Comparison of ENCODE assay signal across 9 cellular contexts in genomic region chr2:74391209-74391579, GRCh38. TPM values are rescaled to one million over a fixed set of nuclear protein-coding genes. Genes with fewer than 3 reads are reported as not detected.
DNase-seq lines count a peak whose midpoint lies in the region; ATAC-seq and TF ChIP-seq lines count a peak whose summit lies in the region.
"Had no signal": no experiment of that assay in that cellular context is flagged by ENCODE, and none has a peak within 500 bp of the region (broad histone marks: within the 10 kb centered on the region; RNA-seq: fewer than 3 reads in every experiment).

No MANE protein-coding gene starts in this region.

- H3K4me1 ChIP-seq in cardiac muscle cell (ENCODE audit: low read depth) = no peaks in the 10 kb centered on the region
- peaks cover 14% of the 10 kb centered on the region for H3K4me1 ChIP-seq in hepatocyte (ENCODE audit: insufficient read depth)
- H3K4me1 ChIP-seq in skeletal muscle satellite cell (ENCODE audit: control insufficient read depth, insufficient read depth, low read length) = peaks cover 32% of the 10 kb centered on the region

- H3K36me3 Mint-ChIP-seq in activated T-helper 17 cell treated with anti-CD3 and anti-CD28 coated beads, Interleukin-2, amount 50 U/mL, for 72 hours (ENCODE audit: low read depth) = no peaks in the 10 kb centered on the region

- H3K27ac Mint-ChIP-seq in activated T-helper 17 cell treated with anti-CD3 and anti-CD28 coated beads, Interleukin-2, amount 50 U/mL, for 72 hours = peak overlapping the region; percentile 97

- no peaks in the 10 kb centered on the region for H3K9me3 ChIP-seq in cardiac muscle cell (ENCODE audit: low read depth)
- H3K9me3 ChIP-seq in hepatocyte (ENCODE audit: low read depth) = no peaks in the 10 kb centered on the region
- no peaks in the 10 kb centered on the region for H3K9me3 ChIP-seq in skeletal muscle satellite cell (replicated peaks; ENCODE audit: low read length)

- 1% methylated on average over 11 of the region's 11 CpGs for WGBS in hepatocyte (ENCODE audit: low lambda C conversion rate, missing lambda C conversion rate)

- peaks cover 28% of the 10 kb centered on the region for H4K20me1 ChIP-seq in hepatocyte (ENCODE audit: insufficient read depth, poor library complexity, severe bottlenecking)

- H3K27me3 Mint-ChIP-seq in activated T-helper 17 cell treated with anti-CD3 and anti-CD28 coated beads, Interleukin-2, amount 50 U/mL, for 72 hours = peaks cover 4% of the 10 kb centered on the region

- no peaks in the 10 kb centered on the region for H3K36me3 ChIP-seq in cardiac muscle cell
- no peaks in the 10 kb centered on the region for H3K36me3 ChIP-seq in hepatocyte (replicated peaks; ENCODE audit: insufficient read depth, low read depth)
- H3K36me3 ChIP-seq in skeletal muscle satellite cell (ENCODE audit: insufficient read depth, low read length) = no peaks in the 10 kb centered on the region

- DNase-seq in cardiac muscle cell (ENCODE audit: low read depth in 1 of 2, low spot score in 1 of 2) (peak in 1 of 2 donors; percentile 25), Right ventricle myocardium superior (no peak), hepatocyte (ENCODE audit: low spot score) (peak; percentile 36), NCI-H1092 (lab: John Stamatoyannopoulos, UW) (no peak), cortex of kidney (lab: John Stamatoyannopoulos, UW) (no peak)

- peak overlapping the region; percentile 89 for H2AFZ ChIP-seq in hepatocyte

- ATAC-seq in Right ventricle myocardium superior (ENCODE audit: poor library complexity) (no peak), HG03571 (IDR thresholded peaks at IDR 0.05; ENCODE audit: unreplicated experiment) (peak; percentile 18)
- ATAC-seq in activated T-helper 17 cell treated with anti-CD3 and anti-CD28 coated beads, Interleukin-2, amount 50 U/mL, for 72 hours (replicated peaks) = peak; percentile 23

- H3K4me1 Mint-ChIP-seq in activated T-helper 17 cell treated with anti-CD3 and anti-CD28 coated beads, Interleukin-2, amount 50 U/mL, for 72 hours = no peaks in the 10 kb centered on the region
- H3K4me1 Mint-ChIP-seq: nephron had no signal

- no peaks in the 10 kb centered on the region for H3K27me3 ChIP-seq in cardiac muscle cell
- H3K27me3 ChIP-seq in hepatocyte = no peaks in the 10 kb centered on the region
- peaks cover 3% of the 10 kb centered on the region for H3K27me3 ChIP-seq in skeletal muscle satellite cell (ENCODE audit: control insufficient read depth, insufficient read depth, low read length)

- H3K4me2 ChIP-seq in hepatocyte (peak overlapping the region; percentile 79), skeletal muscle satellite cell (ENCODE audit: low read length) (peak overlapping the region; percentile 92)

- H3K9me3 Mint-ChIP-seq in activated T-helper 17 cell treated with anti-CD3 and anti-CD28 coated beads, Interleukin-2, amount 50 U/mL, for 72 hours = no peaks in the 10 kb centered on the region
- H3K9me3 Mint-ChIP-seq: nephron had no signal

- peaks cover 55% of the 10 kb centered on the region for H3K79me2 ChIP-seq in hepatocyte

- H3K4me3 Mint-ChIP-seq in activated T-helper 17 cell treated with anti-CD3 and anti-CD28 coated beads, Interleukin-2, amount 50 U/mL, for 72 hours = no peak overlapping the region
- H3K4me3 Mint-ChIP-seq: nephron had no signal

- intact Hi-C loops in Right ventricle myocardium superior (cut with DNase I) = no loop called here

- peak overlapping the region; percentile 95 for H3K9ac ChIP-seq in skeletal muscle satellite cell (ENCODE audit: low read depth, low read length)

- H3K4me3 ChIP-seq in cardiac muscle cell = peak overlapping the region; percentile 85
- peak overlapping the region; percentile 62 for H3K4me3 ChIP-seq in hepatocyte
- peak overlapping the region; percentile 85 for H3K4me3 ChIP-seq in skeletal muscle satellite cell (ENCODE audit: low read length)

- TF ChIP-seq CTCF in cardiac muscle cell (IDR thresholded peaks at IDR 0.05; ENCODE audit: low read depth, low read length) = no peak
- no peak for TF ChIP-seq CTCF in hepatocyte (IDR thresholded peaks at IDR 0.05; ENCODE audit: poor library complexity)

- peak overlapping the region; percentile 99 for H3K27ac ChIP-seq in cardiac muscle cell
- H3K27ac ChIP-seq in hepatocyte = peak overlapping the region; percentile 97

- H3K9me2 ChIP-seq in hepatocyte (replicated peaks; ENCODE audit: insufficient read depth) = no peaks in the 10 kb centered on the region

RNA-seq across cellular contexts. Expression of gene DCTN1, which starts 11.1 kb away (rescaled TPM):
- total RNA-seq in cardiac muscle cell (130 and 156 TPM in 2 replicates), Right ventricle myocardium superior (149 TPM), hepatocyte (72.3 and 84.3 TPM in 2 replicates)
- polyA plus RNA-seq in cardiac muscle cell (164 and 178 TPM in 2 replicates), hepatocyte (95.0 and 111 TPM in 2 replicates)
- 100 to 1,000 TPM in 1 of 2 donors, 10 to 100 TPM in 1; 84.0 to 108 TPM for total RNA-seq in activated T-helper 17 cell treated with anti-CD3 and anti-CD28 coated beads, Interleukin-2, amount 50 U/mL, for 72 hours
- 112 and 116 TPM in 2 replicates for total RNA-seq in skeletal muscle satellite cell (2012; rRNA removed)

RNA-seq across cellular contexts. Expression of gene C2orf81, which starts 30.2 kb away (rescaled TPM):
- total RNA-seq in cardiac muscle cell = 7.6 and 9.5 TPM in 2 replicates
- polyA plus RNA-seq in cardiac muscle cell = 7.1 and 8.5 TPM in 2 replicates
- 0.62 TPM for total RNA-seq in Right ventricle myocardium superior
- total RNA-seq in activated T-helper 17 cell treated with anti-CD3 and anti-CD28 coated beads, Interleukin-2, amount 50 U/mL, for 72 hours = 1 to 10 TPM; 2.3 to 9.7 TPM
- 0.32 and 0.37 TPM in 2 replicates for total RNA-seq in hepatocyte
- polyA plus RNA-seq in hepatocyte = 0.76 and 4.2 TPM in 2 replicates
- 1.3 TPM in 2 replicates for total RNA-seq in skeletal muscle satellite cell (2012; rRNA removed)

RNA-seq across cellular contexts. Expression of gene WDR54, which starts 30.3 kb away (rescaled TPM):
- total RNA-seq in cardiac muscle cell (88.5 and 91.5 TPM in 2 replicates), Right ventricle myocardium superior (2.2 TPM), hepatocyte (6.2 and 7.1 TPM in 2 replicates)
- polyA plus RNA-seq in cardiac muscle cell (132 and 159 TPM in 2 replicates), hepatocyte (22.2 and 22.6 TPM in 2 replicates)
- 100 to 1,000 TPM in 1 of 2 donors, 10 to 100 TPM in 1; 85.8 to 194 TPM for total RNA-seq in activated T-helper 17 cell treated with anti-CD3 and anti-CD28 coated beads, Interleukin-2, amount 50 U/mL, for 72 hours
- 55.8 and 62.0 TPM in 2 replicates for total RNA-seq in skeletal muscle satellite cell (2012; rRNA removed)

RNA-seq across cellular contexts. Expression of gene SLC4A5, which starts 48.0 kb away (rescaled TPM):
- total RNA-seq in cardiac muscle cell = 2.3 and 9.0 TPM in 2 replicates
- 1.5 and 3.3 TPM in 2 replicates for polyA plus RNA-seq in cardiac muscle cell
- total RNA-seq in Right ventricle myocardium superior = 1.3 TPM
- 1 to 10 TPM; 2.2 to 4.4 TPM for total RNA-seq in activated T-helper 17 cell treated with anti-CD3 and anti-CD28 coated beads, Interleukin-2, amount 50 U/mL, for 72 hours
- total RNA-seq in hepatocyte = 0.36 and 1.5 TPM in 2 replicates
- polyA plus RNA-seq in hepatocyte = 0.28 and 1.7 TPM in 2 replicates
- total RNA-seq in skeletal muscle satellite cell (2012; rRNA removed) = under 0.01 and 0.66 TPM in 2 replicates

RNA-seq across cellular contexts. Expression of gene RTKN, which starts 50.5 kb away (rescaled TPM):
- total RNA-seq in cardiac muscle cell (41.1 and 53.3 TPM in 2 replicates), Right ventricle myocardium superior (17.8 TPM), hepatocyte (66.1 and 74.2 TPM in 2 replicates)
- polyA plus RNA-seq in cardiac muscle cell (53.3 and 61.7 TPM in 2 replicates), hepatocyte (77.5 and 85.0 TPM in 2 replicates)
- 1 to 10 TPM; 1.2 to 3.1 TPM for total RNA-seq in activated T-helper 17 cell treated with anti-CD3 and anti-CD28 coated beads, Interleukin-2, amount 50 U/mL, for 72 hours
- 6.8 and 7.6 TPM in 2 replicates for total RNA-seq in skeletal muscle satellite cell (2012; rRNA removed)

Comparison
In these comparisons a context has a peak if more than half of its experiments do, and no peak if none do; other contexts are left out.
1. RNA of gene WDR54, which starts 30.3 kb away (total RNA-seq): 85.8 to 194 TPM in activated T-helper 17 cell treated with anti-CD3 and anti-CD28 coated beads, Interleukin-2, amount 50 U/mL, for 72 hours and 88.5 to 91.5 TPM in cardiac muscle cell; 6.2 to 7.1 TPM in hepatocyte and 2.2 TPM in Right ventricle myocardium superior (single experiment); every median in the first group is over 10 times any median in the second.
2. Peak in every context shown above with its lines, with median percentiles within 50 percentile points of each other: H3K4me3 ChIP-seq.